14 cellular contexts compared by ENCODE assay signal in the genomic region with DNA sequence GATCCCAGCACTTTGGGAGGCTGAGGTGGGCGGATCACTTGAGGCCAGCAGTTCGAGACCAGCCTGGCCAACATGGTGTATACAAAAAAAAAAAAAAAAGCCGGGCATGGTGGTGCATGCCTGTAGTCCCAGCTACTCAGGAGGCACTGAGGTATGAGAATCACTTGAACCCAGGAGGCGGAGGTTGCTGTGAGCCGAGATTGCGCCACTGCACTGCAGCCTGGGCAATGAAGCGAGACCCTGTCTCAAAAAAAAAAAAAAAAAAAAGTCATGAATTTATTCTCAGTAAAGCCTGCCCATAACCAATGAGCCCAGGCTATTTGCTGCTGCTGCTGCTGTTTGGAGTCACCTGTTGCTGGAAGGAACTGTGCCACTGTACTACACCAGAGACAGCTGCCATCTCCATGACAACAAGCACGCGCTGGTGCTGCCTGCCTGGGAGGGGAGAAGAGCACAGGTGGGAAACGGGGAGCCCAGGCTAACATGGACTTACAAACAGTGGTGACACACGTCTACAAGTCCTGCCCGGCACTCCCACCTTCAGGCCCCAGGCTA. TPM values are rescaled to one million over a fixed set of nuclear protein-coding genes. Genes with fewer than 3 reads are reported as not detected.
DNase-seq lines count a peak whose midpoint lies in the region; ATAC-seq and TF ChIP-seq lines count a peak whose summit lies in the region.
"Had no signal": no experiment of that assay in that cellular context is flagged by ENCODE, and none has a peak within 500 bp of the region (broad histone marks: within the 10 kb centered on the region; RNA-seq: fewer than 3 reads in every experiment).

No MANE protein-coding gene starts in this region.

- H3K27ac Mint-ChIP-seq in CD8-positive, alpha-beta memory T cell: no peak overlapping the region

- CTCF ChIA-PET in CD8-positive, alpha-beta memory T cell (lab: Charles Lee): interaction anchor here (0.7 kb wide), 1 partner anchor 82 kb away, joined by 3 read pairs; no protein-coding TSS in a partner anchor

- H3K27me3 ChIP-seq in CD8-positive, alpha-beta memory T cell (ENCODE audit: insufficient read depth, low read length, poor library complexity, severe bottlenecking): no peaks in the 10 kb centered on the region
- H3K27me3 ChIP-seq: adrenal gland, BLaER1 had no signal

- no peak overlapping the region for H3K4me3 Mint-ChIP-seq in CD8-positive, alpha-beta memory T cell

- H3K4me3 ChIP-seq in CD8-positive, alpha-beta memory T cell (ENCODE audit: low read length): no peak overlapping the region
- H3K4me3 ChIP-seq: adrenal gland, BLaER1 had no signal

- in situ Hi-C loops in GM13977 (cut with MboI; ENCODE audit: low pct_unique_long_range_greater_than_20kb, low sequenced_read_pairs, unreplicated experiment): no loop called here

- H3K4me1 Mint-ChIP-seq in CD8-positive, alpha-beta memory T cell: no peaks in the 10 kb centered on the region

- no peaks in the 10 kb centered on the region for H3K36me3 ChIP-seq in CD8-positive, alpha-beta memory T cell (ENCODE audit: insufficient read depth, low read length)
- H3K36me3 ChIP-seq: adrenal gland, BLaER1 had no signal

- DNase-seq in CD1c-positive myeloid dendritic cell (ENCODE audit: extremely low spot score): peak; percentile 2
- peak; percentile 91 for DNase-seq in GM13977 (ENCODE audit: low spot score)
- DNase-seq in NCI-H2107 (lab: John Stamatoyannopoulos, UW): peak; percentile 29
- peak; percentile 10 for DNase-seq in cerebellar cortex (ENCODE audit: low spot score)
- no peak for DNase-seq in activated CD8-positive, alpha-beta memory T cell treated with anti-CD3 and anti-CD28 coated beads, Interleukin-2, amount 50 U/mL, for 48 hours
- DNase-seq in CD8-positive, alpha-beta memory T cell: no peak
- DNase-seq in occipital lobe (lab: John Stamatoyannopoulos, UW): no peak
- DNase-seq: activated T-cell treated with anti-CD3 and anti-CD28 coated beads for 4 hours, dermis blood vessel endothelial cell, NCI-H187 treated with DMSO at 0.1 percent for 48 hours had no signal

- H3K4me1 ChIP-seq in CD8-positive, alpha-beta memory T cell (ENCODE audit: insufficient read depth, low read length): no peaks in the 10 kb centered on the region
- H3K4me1 ChIP-seq: adrenal gland had no signal

- H3K27ac ChIP-seq in CD8-positive, alpha-beta memory T cell (ENCODE audit: low read depth, low read length): no peak overlapping the region
- H3K27ac ChIP-seq: adrenal gland, BLaER1 had no signal

- ATAC-seq in HG03378 (IDR thresholded peaks at IDR 0.05; ENCODE audit: unreplicated experiment): no peak
- ATAC-seq: Right ventricle myocardium inferior had no signal

- peaks cover 3 to 6% of the 10 kb centered on the region in 2 donors for H3K27me3 Mint-ChIP-seq in CD8-positive, alpha-beta memory T cell

- no peaks in the 10 kb centered on the region for H3K9me3 Mint-ChIP-seq in CD8-positive, alpha-beta memory T cell

- H3K9me3 ChIP-seq in CD8-positive, alpha-beta memory T cell (ENCODE audit: low read length): no peaks in the 10 kb centered on the region
- H3K9me3 ChIP-seq: adrenal gland had no signal

- POLR2A ChIA-PET in CD8-positive, alpha-beta memory T cell (lab: Charles Lee): no interaction called here

- no peak for TF ChIP-seq CTCF in GM13977 (IDR thresholded peaks at IDR 0.05; ENCODE audit: extremely low read depth, insufficient read depth, missing control alignments)

- H3K36me3 Mint-ChIP-seq in CD8-positive, alpha-beta memory T cell: no peaks in the 10 kb centered on the region

RNA-seq across cellular contexts. Expression of a gene that starts 11.3 kb away (rescaled TPM):
- total RNA-seq in CD8-positive, alpha-beta memory T cell: under 1 TPM; 0.57 to 0.71 TPM
- 4.8 TPM for polyA plus RNA-seq in CD8-positive, alpha-beta memory T cell
- total RNA-seq in occipital lobe: 6.2 TPM
- total RNA-seq: Right ventricle myocardium inferior had no signal

RNA-seq across cellular contexts. Expression of a gene that starts 23.0 kb away (rescaled TPM):
- total RNA-seq in CD8-positive, alpha-beta memory T cell: not detected
- not detected for polyA plus RNA-seq in CD8-positive, alpha-beta memory T cell
- 85.9 TPM for total RNA-seq in occipital lobe
- total RNA-seq: dermis blood vessel endothelial cell, Right ventricle myocardium inferior had no signal

Comparison
In these comparisons a context has a peak if more than half of its experiments do, and no peak if none do; other contexts are left out.
1. DNase-seq: peak in CD1c-positive myeloid dendritic cell (single experiment), GM13977 (single experiment), NCI-H2107 (single experiment) and cerebellar cortex (single experiment); none in activated CD8-positive, alpha-beta memory T cell treated with anti-CD3 and anti-CD28 coated beads, Interleukin-2, amount 50 U/mL, for 48 hours (single experiment), CD8-positive, alpha-beta memory T cell (0 of 5) and occipital lobe (single experiment).
2. RNA of a gene that starts 23.0 kb away (total RNA-seq): 85.9 TPM in occipital lobe (single experiment); not detected in CD8-positive, alpha-beta memory T cell; every median in the first group is over 10 times any median in the second.